Comparison of ENCODE assay signal across 12 cellular contexts in genomic region chr9:126515001-126515872, GRCh38.
A peak's percentile ranks its signal among the peaks of the same experiment; 100 is the strongest.
DNase-seq lines count a peak whose midpoint lies in the region; ATAC-seq and TF ChIP-seq lines count a peak whose summit lies in the region.
"Had no signal": no experiment of that assay in that cellular context is flagged by ENCODE, and none has a peak within 500 bp of the region (broad histone marks: within the 10 kb centered on the region; RNA-seq: fewer than 3 reads in every experiment).

No MANE protein-coding gene starts in this region.

- intact Hi-C loops in left ventricle myocardium superior (cut with micrococcal nuclease): no loop called here
- intact Hi-C loops in dendritic cell treated with granulocyte-macrophage colony-stimulating factor and Interleukin-4, amounts not matched to agents 40 ng/mL and 50 ng/mL, for 4 days (cut with micrococcal nuclease): no loop called here

- H3K27me3 ChIP-seq in right atrium auricular region (peaks cover 5 to 7% of the 10 kb centered on the region in 2 donors), hepatocyte (peaks cover 64% of the 10 kb centered on the region)
- H3K27me3 ChIP-seq: SJCRH30 had no signal

- H3K27ac ChIP-seq in right atrium auricular region: peak overlapping the region in 1 of 2 donors; percentile 13
- H3K27ac ChIP-seq in hepatocyte: no peak overlapping the region
- H3K27ac ChIP-seq: SJCRH30 had no signal

- no peak overlapping the region for H3K4me3 Mint-ChIP-seq in dendritic cell treated with granulocyte-macrophage colony-stimulating factor and Interleukin-4, amounts not matched to agents 40 ng/mL and 50 ng/mL, for 4 days
- H3K4me3 Mint-ChIP-seq in naive thymus-derived CD8-positive, alpha-beta T cell: peak overlapping the region in 8 of 10 donors; percentile 10 to 65 (median 53)
- H3K4me3 Mint-ChIP-seq in type B pancreatic cell: peak overlapping the region; percentile 65

- no peaks in the 10 kb centered on the region for H3K79me2 ChIP-seq in hepatocyte

- H3K9me3 ChIP-seq in right atrium auricular region: no peaks in the 10 kb centered on the region
- H3K9me3 ChIP-seq in hepatocyte (ENCODE audit: low read depth): no peaks in the 10 kb centered on the region
- H3K9me3 ChIP-seq: SJCRH30 had no signal

- H3K4me3 ChIP-seq in right atrium auricular region (no peak overlapping the region), hepatocyte (no peak overlapping the region)
- H3K4me3 ChIP-seq: SJCRH30 had no signal

- H4K20me1 ChIP-seq in hepatocyte (ENCODE audit: insufficient read depth, poor library complexity, severe bottlenecking): no peaks in the 10 kb centered on the region

- H3K27ac Mint-ChIP-seq in dendritic cell treated with granulocyte-macrophage colony-stimulating factor and Interleukin-4, amounts not matched to agents 40 ng/mL and 50 ng/mL, for 4 days: peak overlapping the region; percentile 92
- peak overlapping the region in 1 of 10 donors; percentile 57 for H3K27ac Mint-ChIP-seq in naive thymus-derived CD8-positive, alpha-beta T cell
- no peak overlapping the region for H3K27ac Mint-ChIP-seq in type B pancreatic cell

- DNase-seq in left ventricle myocardium superior (no peak), right atrium auricular region (ENCODE audit: low spot score) (no peak), type B pancreatic cell (ENCODE audit: extremely low spot score, unreplicated experiment) (no peak), hepatocyte (ENCODE audit: low spot score) (no peak), AML-193 (lab: John Stamatoyannopoulos, UW) (no peak)
- DNase-seq in naive thymus-derived CD8-positive, alpha-beta T cell: peak in 1 of 10 donors; percentile 47
- DNase-seq: activated CD4-positive, alpha-beta T cell treated with anti-CD3 and anti-CD28 coated beads for 48 hours; activated gamma-delta T cell treated with Interleukin-2 at 50 U/mL for 16 hours; PC-3 had no signal

- H3K27me3 Mint-ChIP-seq in dendritic cell treated with granulocyte-macrophage colony-stimulating factor and Interleukin-4, amounts not matched to agents 40 ng/mL and 50 ng/mL, for 4 days: no peaks in the 10 kb centered on the region
- peaks cover 36 to 81% (median 49%) of the 10 kb centered on the region in 5 donors for H3K27me3 Mint-ChIP-seq in naive thymus-derived CD8-positive, alpha-beta T cell
- peaks cover 68% of the 10 kb centered on the region for H3K27me3 Mint-ChIP-seq in type B pancreatic cell

- no peak overlapping the region for H2AFZ ChIP-seq in hepatocyte

- peaks cover 0 to 40% of the 10 kb centered on the region in 2 donors for H3K4me1 ChIP-seq in right atrium auricular region
- peaks cover 9% of the 10 kb centered on the region for H3K4me1 ChIP-seq in hepatocyte (ENCODE audit: insufficient read depth)

- H3K36me3 Mint-ChIP-seq in dendritic cell treated with granulocyte-macrophage colony-stimulating factor and Interleukin-4, amounts not matched to agents 40 ng/mL and 50 ng/mL, for 4 days (ENCODE audit: low read depth): no peaks in the 10 kb centered on the region
- H3K36me3 Mint-ChIP-seq in naive thymus-derived CD8-positive, alpha-beta T cell: no peaks in the 10 kb centered on the region
- H3K36me3 Mint-ChIP-seq in type B pancreatic cell: no peaks in the 10 kb centered on the region

- ATAC-seq in left ventricle myocardium superior: peak; percentile 13
- no peak for ATAC-seq in naive thymus-derived CD8-positive, alpha-beta T cell
- no peak for ATAC-seq in HG03097 (IDR thresholded peaks at IDR 0.05; ENCODE audit: low FRiP score, unreplicated experiment)
- ATAC-seq: PC-3 had no signal

- H3K36me3 ChIP-seq in right atrium auricular region: no peaks in the 10 kb centered on the region
- no peaks in the 10 kb centered on the region for H3K36me3 ChIP-seq in hepatocyte (replicated peaks; ENCODE audit: insufficient read depth, low read depth)
- H3K36me3 ChIP-seq: SJCRH30 had no signal

- H3K4me2 ChIP-seq in hepatocyte: no peak overlapping the region

- 73% methylated on average over 27 of the region's 27 CpGs for WGBS in hepatocyte (ENCODE audit: low lambda C conversion rate, missing lambda C conversion rate)

- peaks cover 63% of the 10 kb centered on the region for H3K4me1 Mint-ChIP-seq in dendritic cell treated with granulocyte-macrophage colony-stimulating factor and Interleukin-4, amounts not matched to agents 40 ng/mL and 50 ng/mL, for 4 days (ENCODE audit: low read depth)
- peaks cover 14 to 37% (median 16%) of the 10 kb centered on the region in 4 donors for H3K4me1 Mint-ChIP-seq in naive thymus-derived CD8-positive, alpha-beta T cell
- H3K4me1 Mint-ChIP-seq in type B pancreatic cell (ENCODE audit: unreplicated experiment): peaks cover 50% of the 10 kb centered on the region

- H3K9me3 Mint-ChIP-seq in dendritic cell treated with granulocyte-macrophage colony-stimulating factor and Interleukin-4, amounts not matched to agents 40 ng/mL and 50 ng/mL, for 4 days: no peaks in the 10 kb centered on the region
- H3K9me3 Mint-ChIP-seq in naive thymus-derived CD8-positive, alpha-beta T cell: no peaks in the 10 kb centered on the region
- no peaks in the 10 kb centered on the region for H3K9me3 Mint-ChIP-seq in type B pancreatic cell

- POLR2A ChIA-PET in naive thymus-derived CD8-positive, alpha-beta T cell (lab: Charles Lee): no interaction called here

- no peaks in the 10 kb centered on the region for H3K9me2 ChIP-seq in hepatocyte (replicated peaks; ENCODE audit: insufficient read depth)

- TF ChIP-seq CTCF in right atrium auricular region (IDR thresholded peaks at IDR 0.05) (no peak), type B pancreatic cell (conservative IDR thresholded peaks at IDR 0.05) (no peak), hepatocyte (IDR thresholded peaks at IDR 0.05; ENCODE audit: poor library complexity) (no peak)
